In genomic region chr2:96802721-96803120, GRCh38 we compare ENCODE assay signal across 2 cellular contexts.
TF ChIP-seq lines count a peak whose summit lies in the region.

No MANE protein-coding gene starts in this region.

TF ChIP-seq in SK-N-SH, 30 proteins besides CTCF, POLR2A, EP300 and RAD21 (continued from another document):
- TF ChIP-seq REST (IDR thresholded peaks at IDR 0.05; ENCODE audit: low read depth, low read length) (no peak), SMC3 (IDR thresholded peaks at IDR 0.05; ENCODE audit: low read depth, low read length) (no peak), ELF1 (IDR thresholded peaks at IDR 0.05) (no peak), IRF3 (IDR thresholded peaks at IDR 0.05; ENCODE audit: low read depth, low read length) (no peak), MEF2A (IDR thresholded peaks at IDR 0.05; ENCODE audit: borderline replicate concordance, low read depth) (no peak)

TF ChIP-seq in SK-N-SH treated with all-trans-retinoic acid at 6 μM for 48 hours, 23 proteins besides CTCF, POLR2A, EP300 and RAD21 (continued from another document):
- TF ChIP-seq POU6F1 (CRISPR knock-in tag; IDR thresholded peaks at IDR 0.05; ENCODE audit: borderline replicate concordance, low read depth) = no peak
- TF ChIP-seq, protein P1, sequence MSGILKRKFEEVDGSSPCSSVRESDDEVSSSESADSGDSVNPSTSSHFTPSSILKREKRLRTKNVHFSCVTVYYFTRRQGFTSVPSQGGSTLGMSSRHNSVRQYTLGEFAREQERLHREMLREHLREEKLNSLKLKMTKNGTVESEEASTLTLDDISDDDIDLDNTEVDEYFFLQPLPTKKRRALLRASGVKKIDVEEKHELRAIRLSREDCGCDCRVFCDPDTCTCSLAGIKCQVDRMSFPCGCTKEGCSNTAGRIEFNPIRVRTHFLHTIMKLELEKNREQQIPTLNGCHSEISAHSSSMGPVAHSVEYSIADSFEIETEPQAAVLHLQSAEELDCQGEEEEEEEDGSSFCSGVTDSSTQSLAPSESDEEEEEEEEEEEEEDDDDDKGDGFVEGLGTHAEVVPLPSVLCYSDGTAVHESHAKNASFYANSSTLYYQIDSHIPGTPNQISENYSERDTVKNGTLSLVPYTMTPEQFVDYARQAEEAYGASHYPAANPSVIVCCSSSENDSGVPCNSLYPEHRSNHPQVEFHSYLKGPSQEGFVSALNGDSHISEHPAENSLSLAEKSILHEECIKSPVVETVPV (CRISPR knock-in tag; IDR thresholded peaks at IDR 0.05) = no peak
- no peak for TF ChIP-seq TCF4 (CRISPR knock-in tag; IDR thresholded peaks at IDR 0.05; ENCODE audit: borderline replicate concordance)
